2 cellular contexts compared by ENCODE assay signal in genomic region chr3:161419555-161420333, GRCh38.
TF ChIP-seq lines count a peak whose summit lies in the region.

No MANE protein-coding gene starts in this region.

TF ChIP-seq in GM23338, 12 proteins besides CTCF, POLR2A, EP300 and RAD21:
- TF ChIP-seq JUNB (IDR thresholded peaks at IDR 0.05; ENCODE audit: unreplicated experiment): no peak
- no peak for TF ChIP-seq EZH2 (IDR thresholded peaks at IDR 0.05; ENCODE audit: low read depth, unreplicated experiment)
- TF ChIP-seq ZNF114 (CRISPR knock-in tag; IDR thresholded peaks at IDR 0.05): no peak
- no peak for TF ChIP-seq POLR2AphosphoS5 (IDR thresholded peaks at IDR 0.05; ENCODE audit: low read depth)
- TF ChIP-seq ZNF462 (CRISPR knock-in tag; IDR thresholded peaks at IDR 0.05): no peak
- no peak for TF ChIP-seq EZH2phosphoT487 (IDR thresholded peaks at IDR 0.05; ENCODE audit: unreplicated experiment)
- no peak for TF ChIP-seq ETS1 (IDR thresholded peaks at IDR 0.05)
- no peak for TF ChIP-seq REST (IDR thresholded peaks at IDR 0.05; ENCODE audit: unreplicated experiment)
- TF ChIP-seq NANOG (IDR thresholded peaks at IDR 0.05; ENCODE audit: borderline replicate concordance): no peak
- no peak for TF ChIP-seq ZNF331 (CRISPR knock-in tag; IDR thresholded peaks at IDR 0.05; ENCODE audit: low read depth)
- no peak for TF ChIP-seq STAT1 (IDR thresholded peaks at IDR 0.05; ENCODE audit: unreplicated experiment)

TF ChIP-seq in H1, 55 proteins besides CTCF, POLR2A, EP300 and RAD21:
- no peak for TF ChIP-seq SAP30 (IDR thresholded peaks at IDR 0.05; ENCODE audit: insufficient read depth, insufficient replicate concordance, low read length)
- no peak for TF ChIP-seq SP4 (IDR thresholded peaks at IDR 0.05; ENCODE audit: low read length)
- no peak for TF ChIP-seq BCL11A (IDR thresholded peaks at IDR 0.05; ENCODE audit: low read depth in 2 of 2, low read length in 2 of 2)
- TF ChIP-seq KDM4A (IDR thresholded peaks at IDR 0.05; ENCODE audit: low read depth, low read length, severe bottlenecking): no peak
- TF ChIP-seq CTBP2 (IDR thresholded peaks at IDR 0.05; ENCODE audit: borderline replicate concordance, insufficient read depth, insufficient read length, low read length): no peak
- no peak for TF ChIP-seq SIRT6 (IDR thresholded peaks at IDR 0.05; ENCODE audit: low read length)
- TF ChIP-seq JUND (IDR thresholded peaks at IDR 0.05; ENCODE audit: low read length): no peak
- TF ChIP-seq TEAD4 (IDR thresholded peaks at IDR 0.05; ENCODE audit: low read depth, low read length): no peak
- TF ChIP-seq TCF12 (IDR thresholded peaks at IDR 0.05; ENCODE audit: low read depth, low read length): no peak
- no peak for TF ChIP-seq CHD2 (IDR thresholded peaks at IDR 0.05; ENCODE audit: low read length)
- TF ChIP-seq JUN (IDR thresholded peaks at IDR 0.05; ENCODE audit: low read depth, low read length): no peak
- TF ChIP-seq NRF1 (IDR thresholded peaks at IDR 0.05; ENCODE audit: low read depth, low read length): no peak
- no peak for TF ChIP-seq EGR1 (IDR thresholded peaks at IDR 0.05; ENCODE audit: borderline replicate concordance, low read depth, low read length)
- no peak for TF ChIP-seq POU5F1 (IDR thresholded peaks at IDR 0.05; ENCODE audit: low read depth, low read length)
- no peak for TF ChIP-seq PHF8 (conservative IDR thresholded peaks at IDR 0.05; ENCODE audit: low read depth, low read length)
- no peak for TF ChIP-seq CBX8 (IDR thresholded peaks at IDR 0.05; ENCODE audit: borderline replicate concordance, low read depth, low read length)
- TF ChIP-seq FOSL1 (IDR thresholded peaks at IDR 0.05; ENCODE audit: insufficient read depth, low read depth, low read length): no peak
